15 cellular contexts compared by ENCODE assay signal in the genomic region with DNA sequence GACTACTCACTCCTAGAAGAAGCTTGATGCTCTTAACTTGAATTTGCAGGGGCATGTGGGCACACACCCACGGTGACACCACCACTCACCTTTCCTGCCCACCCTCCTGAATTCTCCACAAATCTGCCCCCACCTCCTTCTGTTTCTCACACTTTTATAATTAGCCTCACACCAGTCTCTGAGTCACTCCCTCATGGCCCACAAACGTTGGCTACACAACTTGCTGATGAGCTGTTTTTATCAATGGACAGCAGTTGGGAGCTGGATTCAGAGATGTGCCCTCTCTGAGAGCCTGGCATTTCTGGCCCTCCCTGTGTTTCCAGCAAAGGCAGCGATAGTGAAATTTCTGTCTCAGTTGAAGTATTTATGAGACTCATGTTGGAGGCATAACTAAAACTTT. TPM values are rescaled to one million over a fixed set of nuclear protein-coding genes. Genes with fewer than 3 reads are reported as not detected.
A peak's percentile ranks its signal among the peaks of the same experiment; 100 is the strongest.
DNase-seq lines count a peak whose midpoint lies in the region; ATAC-seq, FAIRE-seq and TF ChIP-seq lines count a peak whose summit lies in the region.
"Had no signal": no experiment of that assay in that cellular context is flagged by ENCODE, and none has a peak within 500 bp of the region (broad histone marks: within the 10 kb centered on the region; RNA-seq: fewer than 3 reads in every experiment).

No MANE protein-coding gene starts in this region.

- peak; percentile 87 to 95 (median 88) for ATAC-seq in natural killer cell
- no peak for ATAC-seq in GM19395 (IDR thresholded peaks at IDR 0.05; ENCODE audit: unreplicated experiment)
- ATAC-seq in GM21825 (IDR thresholded peaks at IDR 0.05; ENCODE audit: unreplicated experiment), result no peak
- ATAC-seq: body of pancreas had no signal

- no peak for TF ChIP-seq CTCF in natural killer cell (IDR thresholded peaks at IDR 0.05)

- no peaks in the 10 kb centered on the region for H3K9me3 Mint-ChIP-seq in natural killer cell
- H3K9me3 Mint-ChIP-seq: activated B cell treated with CpG ODN at 0.5 μM for 24 hours, naive B cell had no signal

- H3K36me3 Mint-ChIP-seq in natural killer cell, result no peaks in the 10 kb centered on the region

- peak overlapping the region; percentile 90 for H3K4me3 Mint-ChIP-seq in natural killer cell
- H3K4me3 Mint-ChIP-seq: activated B cell treated with CpG ODN at 0.5 μM for 24 hours, naive B cell had no signal

- intact Hi-C loops in natural killer cell (cut with micrococcal nuclease), result loop anchor here (1.0 to 5.0 kb wide), 3 partner anchors 15 to 53 kb away; no protein-coding TSS in a partner anchor

- H3K27ac Mint-ChIP-seq in natural killer cell, result peak overlapping the region; percentile 85 to 92
- H3K27ac Mint-ChIP-seq: activated B cell treated with CpG ODN at 0.5 μM for 24 hours had no signal

- no peak for FAIRE-seq in RCC 7860 (lab: Jason Lieb, UNC)
- FAIRE-seq: GM12892 had no signal

- H3K27me3 Mint-ChIP-seq in natural killer cell (ENCODE audit: low read depth in 2 of 2), result no peaks in the 10 kb centered on the region

- DNase-seq in NOMO-1 treated with DMSO at 0.1 percent for 48 hours (lab: John Stamatoyannopoulos, UW; ENCODE audit: unreplicated experiment) (peak; percentile 27), NOMO-1 treated with dmso at 0.1 percent for 144 hours (lab: John Stamatoyannopoulos, UW; ENCODE audit: unreplicated experiment) (no peak), HUDEP-2 (lab: John Stamatoyannopoulos, UW; ENCODE audit: unreplicated experiment in 76 of 76) (peak in 63 of 76 experiments; percentile 2 to 76 (median 32)), astrocyte of the hippocampus (ENCODE audit: low read depth, low spot score) (peak; percentile 32), natural killer cell (peak; percentile 53), RCC 7860 (ENCODE audit: low spot score) (no peak)
- DNase-seq: activated B cell treated with CpG ODN at 0.5 μM for 24 hours, body of pancreas, DMS153, naive B cell, SHP77 had no signal

- H3K4me1 Mint-ChIP-seq in natural killer cell, result peaks cover 52 to 69% of the 10 kb centered on the region in 2 donors

RNA-seq across cellular contexts. Expression of gene COLQ, which starts 1.3 kb away (rescaled TPM):
- 10 to 100 TPM; 37.7 to 60.7 (median 55.8) TPM for total RNA-seq in natural killer cell
- total RNA-seq: A172 had no signal

Comparison
In these comparisons a context has a peak if more than half of its experiments do, and no peak if none do; other contexts are left out.
1. DNase-seq: peak in NOMO-1 treated with DMSO at 0.1 percent for 48 hours (single experiment), HUDEP-2 (63 of 76), astrocyte of the hippocampus (single experiment) and natural killer cell (single experiment); none in NOMO-1 treated with dmso at 0.1 percent for 144 hours (single experiment) and RCC 7860 (single experiment).
2. ATAC-seq: peak in natural killer cell (3 of 3); none in GM19395 (single experiment) and GM21825 (single experiment).